In genomic region chr1:29852248-29852647, GRCh38 we compare ENCODE assay signal across 14 cellular contexts.
DNase-seq lines count a peak whose midpoint lies in the region; ATAC-seq and TF ChIP-seq lines count a peak whose summit lies in the region.
"Had no signal": no experiment of that assay in that cellular context is flagged by ENCODE, and none has a peak within 500 bp of the region (broad histone marks: within the 10 kb centered on the region; RNA-seq: fewer than 3 reads in every experiment).

No MANE protein-coding gene starts in this region.

- H3K27ac Mint-ChIP-seq in natural killer cell treated with Interleukin-12 subunit alpha and Interleukin-12 subunit beta and Interleukin-15 and Interleukin-18, amount 100 ng/mL, for 72 hours = no peak overlapping the region
- H3K27ac Mint-ChIP-seq in natural killer cell = no peak overlapping the region
- no peak overlapping the region for H3K27ac Mint-ChIP-seq in osteocyte (ENCODE audit: unreplicated experiment)
- H3K27ac Mint-ChIP-seq: CD4-positive, alpha-beta memory T cell had no signal

- no peak for ATAC-seq in natural killer cell treated with Interleukin-12 subunit alpha and Interleukin-12 subunit beta and Interleukin-15 and Interleukin-18, amount 100 ng/mL, for 72 hours
- ATAC-seq in natural killer cell (no peak), esophagus mucosa (no peak)
- ATAC-seq: GM12878 had no signal

- H3K4me3 Mint-ChIP-seq in natural killer cell treated with Interleukin-12 subunit alpha and Interleukin-12 subunit beta and Interleukin-15 and Interleukin-18, amount 100 ng/mL, for 72 hours = no peak overlapping the region
- H3K4me3 Mint-ChIP-seq in natural killer cell = no peak overlapping the region
- no peak overlapping the region for H3K4me3 Mint-ChIP-seq in osteocyte (ENCODE audit: unreplicated experiment)
- H3K4me3 Mint-ChIP-seq: CD4-positive, alpha-beta memory T cell had no signal

- H3K27ac ChIP-seq in coronary artery = no peak overlapping the region
- H3K27ac ChIP-seq: C4-2B, GM23248 had no signal

- H3K4me3 ChIP-seq in coronary artery = no peak overlapping the region
- H3K4me3 ChIP-seq: GM12878, GM23248 had no signal

- TF ChIP-seq CTCF in natural killer cell (IDR thresholded peaks at IDR 0.05) (no peak), coronary artery (IDR thresholded peaks at IDR 0.05) (no peak), osteocyte (IDR thresholded peaks at IDR 0.05) (no peak)

- no peaks in the 10 kb centered on the region for H3K36me3 Mint-ChIP-seq in natural killer cell treated with Interleukin-12 subunit alpha and Interleukin-12 subunit beta and Interleukin-15 and Interleukin-18, amount 100 ng/mL, for 72 hours
- H3K36me3 Mint-ChIP-seq in natural killer cell (no peaks in the 10 kb centered on the region), osteocyte (ENCODE audit: unreplicated experiment) (no peaks in the 10 kb centered on the region)
- H3K36me3 Mint-ChIP-seq: CD4-positive, alpha-beta memory T cell had no signal

- H3K27me3 Mint-ChIP-seq in natural killer cell treated with Interleukin-12 subunit alpha and Interleukin-12 subunit beta and Interleukin-15 and Interleukin-18, amount 100 ng/mL, for 72 hours = peaks cover 14 to 31% of the 10 kb centered on the region in 2 donors
- H3K27me3 Mint-ChIP-seq in natural killer cell (ENCODE audit: low read depth in 2 of 2) (peaks cover 0 to 5% of the 10 kb centered on the region in 2 donors), osteocyte (ENCODE audit: unreplicated experiment) (peaks cover 3% of the 10 kb centered on the region)

- DNase-seq in natural killer cell treated with Interleukin-12 subunit alpha and Interleukin-12 subunit beta and Interleukin-15 and Interleukin-18, amount 100 ng/mL, for 72 hours (ENCODE audit: low spot score) = peak; percentile 53
- no peak for DNase-seq in natural killer cell
- peak; percentile 45 for DNase-seq in coronary artery (ENCODE audit: low spot score)
- DNase-seq in osteocyte (ENCODE audit: extremely low spot score, unreplicated experiment) = peak; percentile 76
- DNase-seq in Kasumi-1 (lab: John Stamatoyannopoulos, UW) = no peak
- DNase-seq in stimulated activated CD4-positive, alpha-beta T cell treated with anti-CD3 and anti-CD28 coated beads, Interleukin-1b, Interleukin-23, amount 100 ng/mL, for 48 hours = no peak
- DNase-seq: ACHN; CD4-positive, alpha-beta memory T cell; DMS79; GM23248; IMR-90 had no signal

- intact Hi-C loops in natural killer cell (cut with micrococcal nuclease) = no loop called here

- no peaks in the 10 kb centered on the region for H3K9me3 Mint-ChIP-seq in natural killer cell treated with Interleukin-12 subunit alpha and Interleukin-12 subunit beta and Interleukin-15 and Interleukin-18, amount 100 ng/mL, for 72 hours
- H3K9me3 Mint-ChIP-seq in natural killer cell = no peaks in the 10 kb centered on the region
- H3K9me3 Mint-ChIP-seq in osteocyte (ENCODE audit: unreplicated experiment) = no peaks in the 10 kb centered on the region
- H3K9me3 Mint-ChIP-seq: CD4-positive, alpha-beta memory T cell had no signal

- H3K4me1 Mint-ChIP-seq in natural killer cell treated with Interleukin-12 subunit alpha and Interleukin-12 subunit beta and Interleukin-15 and Interleukin-18, amount 100 ng/mL, for 72 hours (ENCODE audit: low read depth in 2 of 2) = peaks cover 3 to 6% of the 10 kb centered on the region in 2 donors
- H3K4me1 Mint-ChIP-seq in natural killer cell (peaks cover 8 to 10% of the 10 kb centered on the region in 2 donors), osteocyte (ENCODE audit: unreplicated experiment) (no peaks in the 10 kb centered on the region)
- H3K4me1 Mint-ChIP-seq: CD4-positive, alpha-beta memory T cell had no signal

Comparison
In these comparisons a context has a peak if more than half of its experiments do, and no peak if none do; other contexts are left out.
1. DNase-seq: peak in natural killer cell treated with Interleukin-12 subunit alpha and Interleukin-12 subunit beta and Interleukin-15 and Interleukin-18, amount 100 ng/mL, for 72 hours (single experiment), coronary artery (single experiment) and osteocyte (single experiment); none in natural killer cell (single experiment), Kasumi-1 (0 of 2) and stimulated activated CD4-positive, alpha-beta T cell treated with anti-CD3 and anti-CD28 coated beads, Interleukin-1b, Interleukin-23, amount 100 ng/mL, for 48 hours (single experiment).